Comparison of ENCODE assay signal across 22 cellular contexts in the genomic region with DNA sequence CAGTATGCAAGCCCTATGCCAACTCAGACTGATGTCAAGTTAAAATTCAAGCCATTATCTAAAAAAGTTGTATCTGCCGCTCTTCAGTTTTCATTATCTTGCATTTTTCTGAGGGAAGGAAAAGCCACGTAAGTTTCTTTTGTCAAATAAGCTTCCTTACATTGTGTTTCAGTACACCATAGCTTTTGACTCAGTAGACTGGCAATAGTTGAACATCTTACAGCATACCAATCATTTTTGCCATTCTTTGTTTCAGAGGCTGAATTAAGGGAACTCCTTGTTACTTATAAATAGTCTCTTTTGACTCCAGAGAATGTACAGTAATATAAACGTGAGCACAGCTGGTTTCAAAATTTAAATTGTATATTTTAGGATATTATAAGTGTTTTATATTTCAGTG.
DNase-seq lines count a peak whose midpoint lies in the region; ATAC-seq, FAIRE-seq and TF ChIP-seq lines count a peak whose summit lies in the region.
"Had no signal": no experiment of that assay in that cellular context is flagged by ENCODE, and none has a peak within 500 bp of the region (broad histone marks: within the 10 kb centered on the region; RNA-seq: fewer than 3 reads in every experiment).

No MANE protein-coding gene starts in this region.

- H3K36me3 Mint-ChIP-seq in activated T-cell treated with anti-CD3 and anti-CD28 coated beads, Interleukin-2, amount 50 U/mL, for 4 hours (ENCODE audit: insufficient read depth): peaks cover 32% of the 10 kb centered on the region

- H4K20me1 ChIP-seq in fibroblast of lung (ENCODE audit: control insufficient read depth, extremely low read depth, insufficient read depth, low read length): no peaks in the 10 kb centered on the region
- H4K20me1 ChIP-seq in osteoblast (ENCODE audit: insufficient read depth, low read length): no peaks in the 10 kb centered on the region
- H4K20me1 ChIP-seq: BLaER1 had no signal

- H3K4me3 ChIP-seq in BJ (ENCODE audit: low read depth, low read length) (no peak overlapping the region), fibroblast of lung (replicated peaks in 1 of 4; ENCODE audit: control extremely low read depth in 1 of 4, insufficient read depth in 1 of 4, low read depth in 3 of 4, low read length in 4 of 4) (no peak overlapping the region), osteoblast (ENCODE audit: insufficient read depth, low read length) (no peak overlapping the region)
- H3K4me3 ChIP-seq: BLaER1, vagina had no signal

- H3K9ac ChIP-seq in fibroblast of lung (ENCODE audit: insufficient read depth, low read length): no peak overlapping the region
- H3K9ac ChIP-seq: BLaER1 had no signal

- H3K36me3 ChIP-seq in BJ (ENCODE audit: control insufficient read depth, insufficient read depth, low read length): peaks cover 4% of the 10 kb centered on the region; the same call in 1 of the 2 replicates
- H3K36me3 ChIP-seq in fibroblast of lung (ENCODE audit: control insufficient read depth, insufficient read depth, low read length): peaks cover 3% of the 10 kb centered on the region
- H3K36me3 ChIP-seq in osteoblast (ENCODE audit: insufficient read depth, low read length): peaks cover 12% of the 10 kb centered on the region

- peaks cover 2% of the 10 kb centered on the region for H3K79me2 ChIP-seq in fibroblast of lung (ENCODE audit: control insufficient read depth, insufficient read depth, low read length)
- peaks cover 7% of the 10 kb centered on the region for H3K79me2 ChIP-seq in osteoblast (ENCODE audit: insufficient read depth, low read length)

- CTCF ChIA-PET in BJ (lab: Yijun Ruan, JAX): no interaction called here

- POLR2A ChIA-PET in BJ (lab: Charles Lee): no interaction called here

- H3K4me2 ChIP-seq in fibroblast of lung (ENCODE audit: extremely low read depth, insufficient read depth, low read length) (peak overlapping the region; percentile 48), osteoblast (ENCODE audit: insufficient read depth, low read length) (peak overlapping the region; percentile 33)
- H3K4me2 ChIP-seq: BLaER1 had no signal

- peak; percentile 20 for FAIRE-seq in RCC 7860 (lab: Jason Lieb, UNC)
- FAIRE-seq: colon had no signal

- H3K27me3 Mint-ChIP-seq in activated T-cell treated with anti-CD3 and anti-CD28 coated beads, Interleukin-2, amount 50 U/mL, for 4 hours (ENCODE audit: low read depth): no peaks in the 10 kb centered on the region
- H3K27me3 Mint-ChIP-seq: activated naive CD8-positive, alpha-beta T cell treated with anti-CD3 and anti-CD28 coated beads, Interleukin-2, amount 10 ng/mL, durations not matched to agents 7 days and 5 days; activated T-cell treated with anti-CD3 and anti-CD28 coated beads, Interleukin-2, amount 50 U/mL, for 24 hours; progenitor cell of endocrine pancreas had no signal

- H3K9me3 ChIP-seq in fibroblast of lung (ENCODE audit: control insufficient read depth, insufficient read depth, low read depth, low read length) (no peaks in the 10 kb centered on the region), osteoblast (ENCODE audit: low read depth, low read length) (no peaks in the 10 kb centered on the region)
- H3K9me3 ChIP-seq: BLaER1, vagina had no signal

- no peak for ATAC-seq in GM19463 (IDR thresholded peaks at IDR 0.05; ENCODE audit: unreplicated experiment)
- ATAC-seq in activated T-cell treated with anti-CD3 and anti-CD28 coated beads, Interleukin-2, amount 50 U/mL, for 4 hours: no peak

- H2AFZ ChIP-seq in fibroblast of lung (ENCODE audit: low read length): no peak overlapping the region
- no peak overlapping the region for H2AFZ ChIP-seq in osteoblast (ENCODE audit: low read length)

- no peak overlapping the region for H3K4me3 Mint-ChIP-seq in activated T-cell treated with anti-CD3 and anti-CD28 coated beads, Interleukin-2, amount 50 U/mL, for 4 hours
- H3K4me3 Mint-ChIP-seq: activated naive CD8-positive, alpha-beta T cell treated with anti-CD3 and anti-CD28 coated beads, Interleukin-2, amount 10 ng/mL, durations not matched to agents 7 days and 5 days; activated T-cell treated with anti-CD3 and anti-CD28 coated beads, Interleukin-2, amount 50 U/mL, for 24 hours had no signal

- TF ChIP-seq CTCF in BJ (IDR thresholded peaks at IDR 0.05; ENCODE audit: insufficient read depth, low read depth, low read length) (no peak), fibroblast of lung (conservative IDR thresholded peaks at IDR 0.05 in 1 of 2, IDR thresholded peaks at IDR 0.05 in 1 of 2; ENCODE audit: low read depth in 1 of 2, low read length in 2 of 2) (no peak), osteoblast (IDR thresholded peaks at IDR 0.05; ENCODE audit: extremely low read depth, low read depth, low read length) (no peak)

- peak; percentile 13 for DNase-seq in BJ (ENCODE audit: low read depth)
- DNase-seq in RCC 7860 (ENCODE audit: low spot score): no peak
- DNase-seq in fibroblast of lung (ENCODE audit: low read depth in 2 of 2): peak in 1 of 2 donors; percentile 85
- no peak for DNase-seq in osteoblast (ENCODE audit: insufficient read length, low spot score, missing footprints)
- DNase-seq in activated T-cell treated with anti-CD3 and anti-CD28 coated beads, Interleukin-2, amount 50 U/mL, for 48 hours: no peak
- DNase-seq in activated T-cell treated with anti-CD3 and anti-CD28 coated beads, Interleukin-2, amount 50 U/mL, for 4 hours: no peak
- no peak for DNase-seq in activated CD4-positive, CD25-positive, alpha-beta regulatory T cell treated with anti-CD3 and anti-CD28 coated beads, Interleukin-2, amount 50 U/mL, for 72 hours
- DNase-seq: activated CD4-positive, alpha-beta T cell treated with anti-CD3 and anti-CD28 coated beads, Interleukin-2, amount 50 U/mL, for 4 hours; activated naive CD8-positive, alpha-beta T cell treated with anti-CD3 and anti-CD28 coated beads, Interleukin-2, amount 10 ng/mL, durations not matched to agents 7 days and 5 days; activated T-cell treated with anti-CD3 and anti-CD28 coated beads, Interleukin-2, amount 50 U/mL, for 24 hours; left colon; NCI-H1930; NCI-H510A; OCI-M1; stimulated activated CD4-positive, alpha-beta T cell treated with anti-CD3 and anti-CD28 coated beads, Interleukin-15, amount 100 ng/mL, for 24 hours; SW 1271 had no signal

- no peaks in the 10 kb centered on the region for H3K4me1 Mint-ChIP-seq in activated T-cell treated with anti-CD3 and anti-CD28 coated beads, Interleukin-2, amount 50 U/mL, for 4 hours (ENCODE audit: low read depth)
- H3K4me1 Mint-ChIP-seq: activated naive CD8-positive, alpha-beta T cell treated with anti-CD3 and anti-CD28 coated beads, Interleukin-2, amount 10 ng/mL, durations not matched to agents 7 days and 5 days had no signal

- peaks cover 2% of the 10 kb centered on the region for H3K4me1 ChIP-seq in fibroblast of lung (ENCODE audit: control insufficient read depth, extremely low read depth, insufficient read depth, low read length)
- H3K4me1 ChIP-seq in osteoblast (ENCODE audit: insufficient read depth, low read length): peaks cover 12% of the 10 kb centered on the region
- H3K4me1 ChIP-seq: BLaER1 had no signal

- H3K27ac ChIP-seq in fibroblast of lung (ENCODE audit: insufficient read depth, low read length) (no peak overlapping the region), osteoblast (ENCODE audit: low read depth, low read length) (no peak overlapping the region)
- H3K27ac ChIP-seq: BLaER1, epithelial cell of prostate, vagina had no signal

- H3K9me3 Mint-ChIP-seq in activated T-cell treated with anti-CD3 and anti-CD28 coated beads, Interleukin-2, amount 50 U/mL, for 4 hours: no peaks in the 10 kb centered on the region

- H3K27me3 ChIP-seq in BJ (ENCODE audit: control insufficient read depth, insufficient read depth, low read length) (no peaks in the 10 kb centered on the region), fibroblast of lung (ENCODE audit: control insufficient read depth, insufficient read depth, low read length) (no peaks in the 10 kb centered on the region), osteoblast (ENCODE audit: insufficient read depth, low read length) (no peaks in the 10 kb centered on the region)
- H3K27me3 ChIP-seq: BLaER1, vagina had no signal
